In genomic region chr9:98281281-98281680, GRCh38 we compare ENCODE assay signal across 31 cellular contexts.
"Had no signal": no experiment of that assay in that cellular context is flagged by ENCODE, and none has a peak within 500 bp of the region (broad histone marks: within the 10 kb centered on the region; RNA-seq: fewer than 3 reads in every experiment).

No MANE protein-coding gene starts in this region.

- H3K27me3 ChIP-seq: body of pancreas had no signal

- H3K4me1 ChIP-seq: adrenal gland, body of pancreas, esophagus muscularis mucosa, foreskin keratinocyte, gastrocnemius medialis had no signal

- H3K27ac Mint-ChIP-seq: activated CD4-positive, alpha-beta memory T cell treated with anti-CD3 and anti-CD28 coated beads, Interleukin-2, amount 10 ng/mL, durations not matched to agents 7 days and 5 days; activated CD4-positive, alpha-beta T cell treated with anti-CD3 and anti-CD28 coated beads, Interleukin-2, amount 10 ng/mL, durations not matched to agents 7 days and 5 days; activated naive CD4-positive, alpha-beta T cell treated with anti-CD3 and anti-CD28 coated beads, Interleukin-2, amount 50 U/mL, for 24 hours; activated naive CD8-positive, alpha-beta T cell treated with anti-CD3 and anti-CD28 coated beads for 36 hours; activated naive CD8-positive, alpha-beta T cell treated with anti-CD3 and anti-CD28 coated beads, Interleukin-2, amount 50 U/mL, for 24 hours; activated T-helper 17 cell treated with anti-CD3 and anti-CD28 coated beads, Interleukin-2, amount 50 U/mL, for 72 hours; effector memory CD8-positive, alpha-beta T cell had no signal

- H3K4me1 Mint-ChIP-seq: activated CD4-positive, alpha-beta memory T cell treated with anti-CD3 and anti-CD28 coated beads, Interleukin-2, amount 10 ng/mL, durations not matched to agents 7 days and 5 days; activated CD4-positive, alpha-beta T cell treated with anti-CD3 and anti-CD28 coated beads, Interleukin-2, amount 10 ng/mL, durations not matched to agents 7 days and 5 days; activated naive CD4-positive, alpha-beta T cell treated with anti-CD3 and anti-CD28 coated beads, Interleukin-2, amount 50 U/mL, for 24 hours; activated naive CD8-positive, alpha-beta T cell treated with anti-CD3 and anti-CD28 coated beads for 36 hours; activated naive CD8-positive, alpha-beta T cell treated with anti-CD3 and anti-CD28 coated beads, Interleukin-2, amount 50 U/mL, for 24 hours; activated T-helper 17 cell treated with anti-CD3 and anti-CD28 coated beads, Interleukin-2, amount 50 U/mL, for 72 hours had no signal

- H3K36me3 ChIP-seq: adrenal gland, esophagus muscularis mucosa, gastrocnemius medialis had no signal

- H3K4me3 Mint-ChIP-seq: activated CD4-positive, alpha-beta memory T cell treated with anti-CD3 and anti-CD28 coated beads, Interleukin-2, amount 10 ng/mL, durations not matched to agents 7 days and 5 days; activated CD4-positive, alpha-beta T cell treated with anti-CD3 and anti-CD28 coated beads, Interleukin-2, amount 10 ng/mL, durations not matched to agents 7 days and 5 days; activated naive CD4-positive, alpha-beta T cell treated with anti-CD3 and anti-CD28 coated beads, Interleukin-2, amount 50 U/mL, for 24 hours; activated naive CD8-positive, alpha-beta T cell treated with anti-CD3 and anti-CD28 coated beads for 36 hours; activated naive CD8-positive, alpha-beta T cell treated with anti-CD3 and anti-CD28 coated beads, Interleukin-2, amount 50 U/mL, for 24 hours; activated T-cell treated with anti-CD3 and anti-CD28 coated beads, Interleukin-2, amount 50 U/mL, for 4 hours; activated T-helper 17 cell treated with anti-CD3 and anti-CD28 coated beads, Interleukin-2, amount 50 U/mL, for 72 hours; effector memory CD8-positive, alpha-beta T cell had no signal

- H3K27ac ChIP-seq: adrenal gland, body of pancreas, esophagus muscularis mucosa, foreskin keratinocyte, gastrocnemius medialis had no signal

- H3K36me3 Mint-ChIP-seq: activated naive CD4-positive, alpha-beta T cell treated with anti-CD3 and anti-CD28 coated beads, Interleukin-2, amount 50 U/mL, for 24 hours; activated naive CD8-positive, alpha-beta T cell treated with anti-CD3 and anti-CD28 coated beads for 36 hours had no signal

- DNase-seq: activated CD4-positive, alpha-beta memory T cell treated with anti-CD3 and anti-CD28 coated beads, Interleukin-2, amount 10 ng/mL, durations not matched to agents 7 days and 5 days; activated CD4-positive, alpha-beta T cell treated with anti-CD3 and anti-CD28 coated beads for 4 hours; activated CD4-positive, alpha-beta T cell treated with anti-CD3 and anti-CD28 coated beads, Interleukin-2, amount 10 ng/mL, durations not matched to agents 7 days and 5 days; activated CD4-positive, alpha-beta T cell treated with anti-CD3 and anti-CD28 coated beads, Interleukin-2, amount 50 U/mL, for 4 hours; activated CD4-positive, CD25-positive, alpha-beta regulatory T cell; activated CD4-positive, CD25-positive, alpha-beta regulatory T cell treated with anti-CD3 and anti-CD28 coated beads, Interleukin-2, amount 50 U/mL, for 72 hours; activated CD8-positive, alpha-beta memory T cell treated with anti-CD3 and anti-CD28 coated beads, Interleukin-2, amount 50 U/mL, for 48 hours; activated effector memory CD4-positive, alpha-beta T cell treated with Interleukin-2 at 50 U/mL for 16 hours; activated gamma-delta T cell treated with Interleukin-2 at 50 U/mL for 16 hours; activated naive CD4-positive, alpha-beta T cell treated with Interleukin-2 at 50 U/mL for 16 hours; activated naive CD8-positive, alpha-beta T cell treated with anti-CD3 and anti-CD28 coated beads for 36 hours; activated naive CD8-positive, alpha-beta T cell treated with anti-CD3 and anti-CD28 coated beads, Interleukin-2, amount 50 U/mL, for 24 hours; activated T-cell treated with anti-CD3 and anti-CD28 coated beads for 4 hours; activated T-cell treated with anti-CD3 and anti-CD28 coated beads, Interleukin-2, amount 50 U/mL, for 4 hours; amygdala; aorta; body of pancreas; caudate nucleus; cortex of kidney; dermis blood vessel endothelial cell; effector CD4-positive, alpha-beta T cell; effector memory CD8-positive, alpha-beta T cell; erythroblast; foreskin keratinocyte; gastrocnemius medialis; T-helper 1 cell; T-helper 2 cell had no signal

- H3K4me3 ChIP-seq: adrenal gland, body of pancreas, esophagus muscularis mucosa, gastrocnemius medialis had no signal

- ATAC-seq: activated naive CD8-positive, alpha-beta T cell treated with anti-CD3 and anti-CD28 coated beads, Interleukin-2, amount 50 U/mL, for 24 hours; activated T-cell treated with anti-CD3 and anti-CD28 coated beads, Interleukin-2, amount 50 U/mL, for 4 hours; activated T-helper 17 cell treated with anti-CD3 and anti-CD28 coated beads, Interleukin-2, amount 50 U/mL, for 72 hours; body of pancreas; effector memory CD8-positive, alpha-beta T cell; foreskin keratinocyte; gastrocnemius medialis had no signal

- H3K9me3 ChIP-seq: adrenal gland, body of pancreas, esophagus muscularis mucosa, gastrocnemius medialis had no signal

- H3K9me3 Mint-ChIP-seq: activated CD4-positive, alpha-beta memory T cell treated with anti-CD3 and anti-CD28 coated beads, Interleukin-2, amount 10 ng/mL, durations not matched to agents 7 days and 5 days; activated CD4-positive, alpha-beta T cell treated with anti-CD3 and anti-CD28 coated beads, Interleukin-2, amount 10 ng/mL, durations not matched to agents 7 days and 5 days; activated naive CD4-positive, alpha-beta T cell treated with anti-CD3 and anti-CD28 coated beads, Interleukin-2, amount 50 U/mL, for 24 hours; activated naive CD8-positive, alpha-beta T cell treated with anti-CD3 and anti-CD28 coated beads for 36 hours; activated naive CD8-positive, alpha-beta T cell treated with anti-CD3 and anti-CD28 coated beads, Interleukin-2, amount 50 U/mL, for 24 hours; activated T-cell treated with anti-CD3 and anti-CD28 coated beads, Interleukin-2, amount 50 U/mL, for 4 hours; activated T-helper 17 cell treated with anti-CD3 and anti-CD28 coated beads, Interleukin-2, amount 50 U/mL, for 72 hours; effector memory CD8-positive, alpha-beta T cell had no signal
